8 cellular contexts compared by ENCODE assay signal in genomic region chrX:138157850-138158249, GRCh38.
"Had no signal": no experiment of that assay in that cellular context is flagged by ENCODE, and none has a peak within 500 bp of the region (broad histone marks: within the 10 kb centered on the region; RNA-seq: fewer than 3 reads in every experiment).

No MANE protein-coding gene starts in this region.

- ATAC-seq: GM12878 had no signal

- H3K4me3 ChIP-seq: GM12878 had no signal

- DNase-seq: GDM1, GF-D8 had no signal

- FAIRE-seq: G401.6, GM12878, GM12891, GM12892, GM18507, GM19239 had no signal
